Comparison of ENCODE assay signal across 8 cellular contexts in the genomic region with DNA sequence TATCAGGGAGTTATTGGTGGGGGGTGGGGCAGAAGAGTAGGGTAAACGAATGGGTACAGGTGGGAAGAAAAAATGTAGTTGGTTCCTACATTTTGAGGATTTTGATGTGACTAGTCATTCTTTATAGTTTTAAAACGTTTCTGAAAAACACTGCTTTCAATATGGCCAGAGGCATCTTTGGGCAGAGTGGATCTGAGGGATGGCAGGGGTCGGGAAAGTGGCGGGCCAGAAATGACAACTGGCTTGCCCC. TPM values are rescaled to one million over a fixed set of nuclear protein-coding genes. Genes with fewer than 3 reads are reported as not detected.
A peak's percentile ranks its signal among the peaks of the same experiment; 100 is the strongest.
DNase-seq lines count a peak whose midpoint lies in the region; ATAC-seq and TF ChIP-seq lines count a peak whose summit lies in the region.

No MANE protein-coding gene starts in this region.

- H3K4me1 Mint-ChIP-seq in activated T-cell treated with anti-CD3 and anti-CD28 coated beads, Interleukin-2, amount 50 U/mL, for 4 hours (ENCODE audit: low read depth): peaks cover 39% of the 10 kb centered on the region

- H3K36me3 ChIP-seq in ascending aorta (no peaks in the 10 kb centered on the region), right lobe of liver (no peaks in the 10 kb centered on the region), tibial artery (no peaks in the 10 kb centered on the region)

- TF ChIP-seq POLR2A in right lobe of liver (IDR thresholded peaks at IDR 0.05): no peak

- H3K4me3 ChIP-seq in ascending aorta: peak overlapping the region; percentile 59 to 68
- H3K4me3 ChIP-seq in right lobe of liver: peak overlapping the region; percentile 67 to 85 (median 82)
- H3K4me3 ChIP-seq in tibial artery: peak overlapping the region; percentile 69 to 71

- peak overlapping the region; percentile 79 to 80 for H3K27ac ChIP-seq in ascending aorta
- H3K27ac ChIP-seq in right lobe of liver: peak overlapping the region; percentile 70 to 83 (median 72)
- peak overlapping the region; percentile 82 to 83 for H3K27ac ChIP-seq in tibial artery

- peak overlapping the region; percentile 93 for H3K4me3 Mint-ChIP-seq in activated T-cell treated with anti-CD3 and anti-CD28 coated beads, Interleukin-2, amount 50 U/mL, for 4 hours

- intact Hi-C loops in ascending aorta (cut with DNase I) (loop anchor here (10.0 kb wide), 1 partner anchor 944 kb away; no protein-coding TSS in a partner anchor), right lobe of liver (cut with DNase I) (no loop called here), tibial artery (cut with DNase I; ENCODE audit: low total_unique reads) (no loop called here)

- TF ChIP-seq CTCF in ascending aorta (IDR thresholded peaks at IDR 0.05): no peak
- no peak for TF ChIP-seq CTCF in right lobe of liver (IDR thresholded peaks at IDR 0.05)
- TF ChIP-seq CTCF in tibial artery (IDR thresholded peaks at IDR 0.05): no peak

- DNase-seq in activated T-cell treated with anti-CD3 and anti-CD28 coated beads, Interleukin-2, amount 50 U/mL, for 4 hours: no peak
- DNase-seq in activated T-cell treated with anti-CD3 and anti-CD28 coated beads for 4 hours: no peak
- no peak for DNase-seq in ascending aorta (ENCODE audit: low spot score in 2 of 2)
- DNase-seq in right lobe of liver: no peak
- DNase-seq in tibial artery: no peak
- DNase-seq in D341Med (ENCODE audit: low spot score): no peak
- no peak for DNase-seq in GF-D8 (lab: John Stamatoyannopoulos, UW)

- H3K27me3 ChIP-seq in ascending aorta (no peaks in the 10 kb centered on the region), right lobe of liver (no peaks in the 10 kb centered on the region), tibial artery (no peaks in the 10 kb centered on the region)

- no peaks in the 10 kb centered on the region for H3K27me3 Mint-ChIP-seq in activated T-cell treated with anti-CD3 and anti-CD28 coated beads, Interleukin-2, amount 50 U/mL, for 4 hours (ENCODE audit: low read depth)

- no peaks in the 10 kb centered on the region for H3K36me3 Mint-ChIP-seq in activated T-cell treated with anti-CD3 and anti-CD28 coated beads, Interleukin-2, amount 50 U/mL, for 4 hours (ENCODE audit: insufficient read depth)

- 8% methylated on average over 4 of the region's 4 CpGs for WGBS in right lobe of liver (ENCODE audit: insufficient coverage, low coverage, low lambda C conversion rate, missing lambda C conversion rate)

- H3K9me3 Mint-ChIP-seq in activated T-cell treated with anti-CD3 and anti-CD28 coated beads, Interleukin-2, amount 50 U/mL, for 4 hours: no peaks in the 10 kb centered on the region

- ATAC-seq in activated T-cell treated with anti-CD3 and anti-CD28 coated beads, Interleukin-2, amount 50 U/mL, for 4 hours: no peak
- ATAC-seq in right lobe of liver: no peak
- ATAC-seq in GM19324 (IDR thresholded peaks at IDR 0.05; ENCODE audit: low FRiP score, unreplicated experiment): no peak

- peaks cover 0 to 12% of the 10 kb centered on the region in 2 donors for H3K4me1 ChIP-seq in ascending aorta
- H3K4me1 ChIP-seq in right lobe of liver: no peaks in the 10 kb centered on the region
- peaks cover 0 to 22% (median 15%) of the 10 kb centered on the region in 4 donors for H3K4me1 ChIP-seq in tibial artery

- H3K9me3 ChIP-seq in ascending aorta (no peaks in the 10 kb centered on the region), right lobe of liver (no peaks in the 10 kb centered on the region), tibial artery (no peaks in the 10 kb centered on the region)

RNA-seq across cellular contexts. Expression of gene ATP23, which starts 0.5 kb away (rescaled TPM):
- 1 to 10 TPM; 3.3 to 7.0 (median 5.9) TPM for total RNA-seq in activated T-cell treated with anti-CD3 and anti-CD28 coated beads, Interleukin-2, amount 50 U/mL, for 4 hours
- total RNA-seq in ascending aorta (not detected), right lobe of liver (1 to 10 TPM; 2.2 to 7.9 (median 3.5) TPM)
